Comparison of ENCODE assay signal across 1 cellular context in the genomic region with DNA sequence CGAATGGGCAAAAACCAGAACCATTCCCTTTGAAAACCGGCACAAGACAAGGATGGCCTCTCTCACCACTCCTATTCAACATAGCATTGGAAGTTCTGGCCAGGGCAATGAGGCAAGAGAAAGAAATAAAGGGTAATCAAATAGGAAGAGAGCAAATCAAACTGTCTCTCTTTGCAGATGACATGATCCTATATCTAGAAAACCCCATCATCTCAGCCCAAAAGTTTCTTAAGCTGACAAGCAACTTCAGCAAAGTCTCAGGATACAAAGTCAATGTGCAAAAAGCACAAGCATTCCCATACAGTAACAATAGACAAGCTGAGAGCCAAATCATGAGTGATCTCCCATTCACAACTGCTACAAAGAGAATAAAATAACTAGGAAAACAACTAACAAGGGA.
TF ChIP-seq lines count a peak whose summit lies in the region.

No MANE protein-coding gene starts in this region.

TF ChIP-seq in A549, 52 proteins besides CTCF, POLR2A, EP300 and RAD21:
- TF ChIP-seq POLR2AphosphoS2 (conservative IDR thresholded peaks at IDR 0.05; ENCODE audit: low read length) (peak; percentile 90), TFCP2L1 (CRISPR knock-in tag; IDR thresholded peaks at IDR 0.05) (peak; percentile 84), RARB (CRISPR knock-in tag; IDR thresholded peaks at IDR 0.05) (peak; percentile 89; the same call in 1 of the 2 replicates), HOXA7 (CRISPR knock-in tag; IDR thresholded peaks at IDR 0.05) (peak; percentile 92), FOSB (CRISPR knock-in tag; IDR thresholded peaks at IDR 0.05) (peak; percentile 46; the same call in 1 of the 2 replicates), HMGXB4 (CRISPR knock-in tag; IDR thresholded peaks at IDR 0.05; ENCODE audit: borderline replicate concordance) (peak; percentile 46; the same call in 1 of the 2 replicates)
TF ChIP-seq in A549: peak in this region for 6; not testable (repeated sequence) for 46.
